Comparison of ENCODE assay signal across 26 cellular contexts in the genomic region with DNA sequence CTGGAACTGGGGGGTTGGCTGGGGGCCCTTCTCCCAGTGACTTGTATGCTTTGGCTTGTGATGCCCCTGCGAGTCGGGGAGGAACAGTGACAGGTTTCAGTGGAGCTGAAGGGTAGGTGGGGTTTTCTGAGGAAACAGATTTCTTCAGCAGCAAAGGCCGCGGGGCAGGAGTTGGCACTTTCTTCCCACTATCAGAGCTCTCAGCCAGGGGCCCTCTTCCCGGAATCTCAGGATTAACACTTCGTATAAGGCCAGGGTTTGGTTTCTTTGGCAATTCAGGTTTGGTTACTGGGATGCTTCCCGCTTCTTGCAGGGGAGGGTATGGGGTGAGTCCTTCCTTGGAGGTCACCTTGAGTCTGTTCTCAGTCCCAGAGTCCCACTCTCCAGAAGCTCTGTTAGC.
DNase-seq lines count a peak whose midpoint lies in the region; ATAC-seq and TF ChIP-seq lines count a peak whose summit lies in the region.
"Had no signal": no experiment of that assay in that cellular context is flagged by ENCODE, and none has a peak within 500 bp of the region (broad histone marks: within the 10 kb centered on the region; RNA-seq: fewer than 3 reads in every experiment).

No MANE protein-coding gene starts in this region.

- ATAC-seq in left cardiac atrium (peak; percentile 13 to 28), upper lobe of right lung (no peak), HG02840 (IDR thresholded peaks at IDR 0.05; ENCODE audit: low FRiP score, unreplicated experiment) (no peak), GM21447 (IDR thresholded peaks at IDR 0.05; ENCODE audit: unreplicated experiment) (no peak), GM19463 (IDR thresholded peaks at IDR 0.05; ENCODE audit: unreplicated experiment) (no peak)
- ATAC-seq: activated CD8-positive, alpha-beta T cell treated with anti-CD3 and anti-CD28 coated beads for 36 hours; activated naive CD4-positive, alpha-beta T cell treated with anti-CD3 and anti-CD28 coated beads, Interleukin-2, amount 50 U/mL, for 72 hours; K562; right lobe of liver had no signal

- no peak overlapping the region for H3K4me3 Mint-ChIP-seq in nephron
- H3K4me3 Mint-ChIP-seq: activated CD8-positive, alpha-beta T cell treated with anti-CD3 and anti-CD28 coated beads for 36 hours; neural crest cell had no signal

- DNase-seq in breast epithelium (ENCODE audit: low spot score in 2 of 2) (no peak), left cardiac atrium (no peak), upper lobe of right lung (no peak)
- DNase-seq: activated CD8-positive, alpha-beta T cell treated with anti-CD3 and anti-CD28 coated beads for 36 hours; aorta; cortex of kidney; DND-41; NCI-H2081 treated with DMSO at 0.1 percent for 48 hours; NCI-H345; NCI-H748 treated with DMSO at 0.1 percent for 48 hours; right lobe of liver; stimulated activated naive CD4-positive, alpha-beta T cell; T-helper 2 cell; tibial artery had no signal

- H3K36me3 Mint-ChIP-seq in nephron (ENCODE audit: low read depth): peaks cover 16% of the 10 kb centered on the region
- H3K36me3 Mint-ChIP-seq: activated naive CD4-positive, alpha-beta T cell treated with anti-CD3 and anti-CD28 coated beads, Interleukin-2, amount 50 U/mL, for 72 hours had no signal

- TF ChIP-seq POLR2A in breast epithelium (IDR thresholded peaks at IDR 0.05): no peak

- H3K4me1 Mint-ChIP-seq in nephron: peaks cover 39% of the 10 kb centered on the region

- H3K27ac ChIP-seq in breast epithelium (peak overlapping the region; percentile 26 to 54), upper lobe of right lung (peak overlapping the region; percentile 65)
- H3K27ac ChIP-seq: BLaER1 treated with 17β-estradiol and CSF1 and Interleukin-3, amounts not matched to agents 10 nM and 100 nM; right lobe of liver; SK-N-MC; tibial artery had no signal

- no peaks in the 10 kb centered on the region for H3K27me3 Mint-ChIP-seq in nephron (ENCODE audit: low read depth)

- no peaks in the 10 kb centered on the region for H3K9me3 ChIP-seq in breast epithelium
- no peaks in the 10 kb centered on the region for H3K9me3 ChIP-seq in upper lobe of right lung
- H3K9me3 ChIP-seq: BLaER1 treated with 17β-estradiol and CSF1 and Interleukin-3, amounts not matched to agents 10 nM and 100 nM; right lobe of liver; tibial artery had no signal

- no peaks in the 10 kb centered on the region for H3K9me3 Mint-ChIP-seq in nephron
- H3K9me3 Mint-ChIP-seq: activated CD8-positive, alpha-beta T cell treated with anti-CD3 and anti-CD28 coated beads for 36 hours; activated naive CD4-positive, alpha-beta T cell treated with anti-CD3 and anti-CD28 coated beads, Interleukin-2, amount 50 U/mL, for 72 hours; activated T-helper 2 cell treated with anti-CD3 and anti-CD28 coated beads, Interferon-gamma antibody, Interleukin-2, Interleukin-4, amounts not matched to agents 10 μg/mL and 5 μg/mL and 100 μg/mL, durations not matched to agents 14 hours and 24 hours and 36 hours; neural crest cell had no signal

- TF ChIP-seq CTCF in breast epithelium (IDR thresholded peaks at IDR 0.05): no peak
- no peak for TF ChIP-seq CTCF in nephron (IDR thresholded peaks at IDR 0.05; ENCODE audit: unreplicated experiment in 3 of 3)
- no peak for TF ChIP-seq CTCF in upper lobe of right lung (IDR thresholded peaks at IDR 0.05)

- H3K4me3 ChIP-seq in breast epithelium (no peak overlapping the region), upper lobe of right lung (no peak overlapping the region)
- H3K4me3 ChIP-seq: BLaER1 treated with 17β-estradiol and CSF1 and Interleukin-3, amounts not matched to agents 10 nM and 100 nM; cardiac muscle cell; K562; lung; right lobe of liver; SK-N-MC; tibial artery had no signal

- no peaks in the 10 kb centered on the region for H3K27me3 ChIP-seq in breast epithelium
- H3K27me3 ChIP-seq in upper lobe of right lung: no peaks in the 10 kb centered on the region
- H3K27me3 ChIP-seq: BLaER1 treated with 17β-estradiol and CSF1 and Interleukin-3, amounts not matched to agents 10 nM and 100 nM; cardiac muscle cell; right lobe of liver; tibial artery had no signal

- H3K36me3 ChIP-seq in breast epithelium (no peaks in the 10 kb centered on the region), upper lobe of right lung (peaks cover 26% of the 10 kb centered on the region)
- H3K36me3 ChIP-seq: BLaER1 treated with 17β-estradiol and CSF1 and Interleukin-3, amounts not matched to agents 10 nM and 100 nM; cardiac muscle cell had no signal

- intact Hi-C loops in breast epithelium (cut with DNase I; ENCODE audit: low total_unique reads): no loop called here
- intact Hi-C loops in left cardiac atrium (cut with DNase I): no loop called here
- intact Hi-C loops in upper lobe of right lung (cut with DNase I): no loop called here

- peak overlapping the region in 2 of 3 experiments; percentile 37 to 78 for H3K27ac Mint-ChIP-seq in nephron
- H3K27ac Mint-ChIP-seq: activated CD8-positive, alpha-beta T cell treated with anti-CD3 and anti-CD28 coated beads for 36 hours; activated T-helper 2 cell treated with anti-CD3 and anti-CD28 coated beads, Interferon-gamma antibody, Interleukin-2, Interleukin-4, amounts not matched to agents 10 μg/mL and 5 μg/mL and 100 μg/mL, durations not matched to agents 14 hours and 24 hours and 36 hours had no signal

- H3K4me1 ChIP-seq in breast epithelium: peaks cover 0 to 13% of the 10 kb centered on the region in 2 donors
- peaks cover 15% of the 10 kb centered on the region for H3K4me1 ChIP-seq in upper lobe of right lung
- H3K4me1 ChIP-seq: BLaER1 treated with 17β-estradiol and CSF1 and Interleukin-3, amounts not matched to agents 10 nM and 100 nM had no signal

Comparison
In these comparisons a context has a peak if more than half of its experiments do, and no peak if none do; other contexts are left out.
1. ATAC-seq: peak in left cardiac atrium (2 of 2); none in upper lobe of right lung (single experiment), HG02840 (single experiment), GM21447 (single experiment) and GM19463 (single experiment).